In genomic region chr2:152098033-152098797, GRCh38 we compare ENCODE assay signal across 8 cellular contexts. TPM values are rescaled to one million over a fixed set of nuclear protein-coding genes. Genes with fewer than 3 reads are reported as not detected.
DNase-seq lines count a peak whose midpoint lies in the region; ATAC-seq and TF ChIP-seq lines count a peak whose summit lies in the region.

No MANE protein-coding gene starts in this region.

- H3K9me3 ChIP-seq in OCI-LY1 (ENCODE audit: low read length) (no peaks in the 10 kb centered on the region), lung (ENCODE audit: control insufficient read depth in 2 of 2, insufficient read depth in 1 of 2, low read length in 1 of 2) (no peaks in the 10 kb centered on the region)

- no peaks in the 10 kb centered on the region for H3F3A ChIP-seq in OCI-LY1 (ENCODE audit: insufficient read depth, low read length)

- no peaks in the 10 kb centered on the region for H3K9me3 Mint-ChIP-seq in type B pancreatic cell

- no peaks in the 10 kb centered on the region for H3K36me3 ChIP-seq in OCI-LY1 (ENCODE audit: insufficient read depth, low read length)
- no peaks in the 10 kb centered on the region for H3K36me3 ChIP-seq in lung (ENCODE audit: control insufficient read depth in 2 of 2, insufficient read depth in 2 of 2, low read length in 2 of 2)

- no peak overlapping the region for H2AFZ ChIP-seq in OCI-LY1 (ENCODE audit: low read length)

- H3K27ac ChIP-seq in OCI-LY1 (ENCODE audit: low read depth, low read length, poor library complexity, severe bottlenecking) (no peak overlapping the region), lung (ENCODE audit: low read depth in 1 of 2, low read length in 1 of 2) (peak overlapping the region in 1 of 2 donors; percentile 46)

- H3K4me1 ChIP-seq in OCI-LY1 (ENCODE audit: insufficient read depth, low read length, severe bottlenecking): no peaks in the 10 kb centered on the region
- H3K4me1 ChIP-seq in lung (ENCODE audit: control insufficient read depth in 2 of 2, insufficient read depth in 2 of 2, low read length in 2 of 2): peaks cover 0 to 4% of the 10 kb centered on the region in 2 donors

- H3K36me3 Mint-ChIP-seq in type B pancreatic cell: no peaks in the 10 kb centered on the region

- DNase-seq in AG08396 (ENCODE audit: low spot score): peak; percentile 50
- DNase-seq in dedifferentiated amniotic fluid mesenchymal stem cell (ENCODE audit: extremely low spot score): peak; percentile 26
- no peak for DNase-seq in lung (ENCODE audit: low spot score)
- DNase-seq in type B pancreatic cell (ENCODE audit: extremely low spot score, unreplicated experiment): no peak
- DNase-seq in superior temporal gyrus (ENCODE audit: extremely low spot score): no peak

- WGBS in lung, 2 donors: 0 to 1% methylated on average over 61 of the region's 61 CpGs

- H3K9me2 ChIP-seq in OCI-LY1 (ENCODE audit: low read depth, low read length): no peaks in the 10 kb centered on the region

- peak overlapping the region; percentile 41 for H3K4me2 ChIP-seq in OCI-LY1 (ENCODE audit: low read length)

- H3K4me3 ChIP-seq in OCI-LY1 (ENCODE audit: low read depth, low read length, poor library complexity, severe bottlenecking): peak overlapping the region; percentile 45
- H3K4me3 ChIP-seq in lung: peak overlapping the region; percentile 66

- peak overlapping the region; percentile 27 for H3K27ac Mint-ChIP-seq in type B pancreatic cell

- no peak overlapping the region for H3K9ac ChIP-seq in OCI-LY1 (ENCODE audit: low read length)

- TF ChIP-seq CTCF in OCI-LY1 (IDR thresholded peaks at IDR 0.05; ENCODE audit: low read length) (no peak), lung (IDR thresholded peaks at IDR 0.05; ENCODE audit: control extremely low read depth, extremely low read depth) (no peak), type B pancreatic cell (conservative IDR thresholded peaks at IDR 0.05) (no peak)

- H3K27me3 ChIP-seq in OCI-LY1 (ENCODE audit: insufficient read depth, low read length) (no peaks in the 10 kb centered on the region; the same call in 1 of the 2 replicates), lung (ENCODE audit: control insufficient read depth, insufficient read depth) (no peaks in the 10 kb centered on the region)

- ATAC-seq in GM19043 (IDR thresholded peaks at IDR 0.05; ENCODE audit: low read depth, unreplicated experiment): peak; percentile 8
- peak; percentile 23 for ATAC-seq in lung (ENCODE audit: insufficient read depth, low FRiP score)
- ATAC-seq in GM21619 (IDR thresholded peaks at IDR 0.05; ENCODE audit: unreplicated experiment): no peak

- H3K79me2 ChIP-seq in OCI-LY1 (ENCODE audit: insufficient read depth, low read length): no peaks in the 10 kb centered on the region

- H3K4me1 Mint-ChIP-seq in type B pancreatic cell (ENCODE audit: unreplicated experiment): peaks cover 11% of the 10 kb centered on the region

- H4K20me1 ChIP-seq in OCI-LY1 (ENCODE audit: insufficient read depth, low read length): no peaks in the 10 kb centered on the region

- peaks cover 63% of the 10 kb centered on the region for H3K27me3 Mint-ChIP-seq in type B pancreatic cell

- peak overlapping the region; percentile 96 for H3K4me3 Mint-ChIP-seq in type B pancreatic cell

RNA-seq across cellular contexts. Expression of gene CACNB4, which starts 0.6 kb away (rescaled TPM):
- total RNA-seq in lung (10 to 100 TPM in 1 of 2 donors, 1 to 10 TPM in 1; 8.1 to 10.9 TPM), type B pancreatic cell (ENCODE audit: low replicate concordance) (0.38 and 5.6 TPM in 2 replicates)
- polyA plus RNA-seq in lung: 1 to 10 TPM in 1 of 2 donors, under 1 TPM in 1; 0.57 to 3.0 TPM

Comparison
In these comparisons a context has a peak if more than half of its experiments do, and no peak if none do; other contexts are left out.
1. DNase-seq: peak in AG08396 (single experiment) and dedifferentiated amniotic fluid mesenchymal stem cell (single experiment); none in lung (single experiment), type B pancreatic cell (single experiment) and superior temporal gyrus (single experiment).